Comparison of ENCODE assay signal across 12 cellular contexts in the genomic region with DNA sequence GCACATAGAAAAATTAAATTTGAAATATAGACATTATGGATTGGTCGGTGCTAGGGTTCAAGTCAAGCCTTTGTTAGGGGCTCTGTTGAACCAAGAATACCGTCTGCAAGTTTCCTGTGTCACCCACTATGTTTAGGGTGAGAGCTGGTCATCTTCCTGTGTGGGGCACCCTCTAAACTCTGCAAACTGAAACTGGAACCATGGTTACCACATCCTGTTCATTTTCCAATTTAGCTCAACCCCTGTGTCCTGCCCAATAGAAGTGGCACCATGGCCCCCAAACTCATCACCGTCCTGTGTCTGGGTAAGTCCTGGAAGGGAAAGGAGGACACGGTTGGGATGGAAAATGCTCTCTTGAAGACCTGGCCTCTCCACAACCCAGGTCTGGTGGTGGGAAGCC. TPM values are rescaled to one million over a fixed set of nuclear protein-coding genes. Genes with fewer than 3 reads are reported as not detected.
A peak's percentile ranks its signal among the peaks of the same experiment; 100 is the strongest.
DNase-seq lines count a peak whose midpoint lies in the region; ATAC-seq and TF ChIP-seq lines count a peak whose summit lies in the region.
"Had no signal": no experiment of that assay in that cellular context is flagged by ENCODE, and none has a peak within 500 bp of the region (broad histone marks: within the 10 kb centered on the region; RNA-seq: fewer than 3 reads in every experiment).

No MANE protein-coding gene starts in this region.

- peaks cover 0 to 55% (median 0%) of the 10 kb centered on the region in 7 donors for H3K4me1 Mint-ChIP-seq in naive thymus-derived CD4-positive, alpha-beta T cell

- H3K27ac ChIP-seq in naive thymus-derived CD4-positive, alpha-beta T cell (ENCODE audit: low read depth, low read length): no peak overlapping the region
- H3K27ac ChIP-seq in sigmoid colon: no peak overlapping the region
- H3K27ac ChIP-seq: 22Rv1, gastroesophageal sphincter, upper lobe of left lung had no signal

- peak overlapping the region; percentile 81 for H3K4me3 ChIP-seq in Loucy (ENCODE audit: low read length, poor library complexity, severe bottlenecking)
- no peak overlapping the region for H3K4me3 ChIP-seq in naive thymus-derived CD4-positive, alpha-beta T cell (ENCODE audit: low read length)
- no peak overlapping the region for H3K4me3 ChIP-seq in sigmoid colon
- H3K4me3 ChIP-seq: gastroesophageal sphincter, upper lobe of left lung had no signal

- ATAC-seq in GM21381 (IDR thresholded peaks at IDR 0.05; ENCODE audit: unreplicated experiment) (peak; percentile 83), GM21717 (IDR thresholded peaks at IDR 0.05; ENCODE audit: unreplicated experiment) (no peak)
- peak; percentile 79 for ATAC-seq in naive thymus-derived CD4-positive, alpha-beta T cell
- ATAC-seq: gastroesophageal sphincter had no signal

- POLR2A ChIA-PET in naive thymus-derived CD4-positive, alpha-beta T cell (lab: Charles Lee): interaction anchor here (0.6 kb wide), 1 partner anchor 81 kb away, joined by 4 read pairs; no protein-coding TSS in a partner anchor

- peaks cover 0 to 7% (median 0%) of the 10 kb centered on the region in 5 donors for H3K36me3 Mint-ChIP-seq in naive thymus-derived CD4-positive, alpha-beta T cell

- no peaks in the 10 kb centered on the region for H3K9me2 ChIP-seq in Loucy (replicated peaks; ENCODE audit: low read depth, low read length)

- peak overlapping the region in 1 of 9 donors; percentile 76 for H3K27ac Mint-ChIP-seq in naive thymus-derived CD4-positive, alpha-beta T cell

- peaks cover 49% of the 10 kb centered on the region for H3K79me2 ChIP-seq in Loucy (ENCODE audit: insufficient read depth, low read length)

- peak overlapping the region; percentile 94 for H3K4me2 ChIP-seq in Loucy (ENCODE audit: low read depth, low read length, poor library complexity, severe bottlenecking)

- H3K4me1 ChIP-seq in Loucy (ENCODE audit: insufficient read depth, low read length, poor library complexity, severe bottlenecking): peaks cover 77% of the 10 kb centered on the region
- H3K4me1 ChIP-seq in naive thymus-derived CD4-positive, alpha-beta T cell (ENCODE audit: control insufficient read depth in 2 of 2, insufficient read depth in 2 of 2, low read length in 2 of 2): peaks cover 0 to 17% of the 10 kb centered on the region in 2 donors
- H3K4me1 ChIP-seq in sigmoid colon: no peaks in the 10 kb centered on the region
- H3K4me1 ChIP-seq: gastroesophageal sphincter, upper lobe of left lung had no signal

- no peaks in the 10 kb centered on the region for H3F3A ChIP-seq in Loucy (ENCODE audit: low read depth)

- H3K27me3 ChIP-seq in Loucy (ENCODE audit: insufficient read depth, low read length, poor library complexity, severe bottlenecking) (no peaks in the 10 kb centered on the region), sigmoid colon (peaks cover 0 to 26% (median 0%) of the 10 kb centered on the region in 3 donors)
- no peaks in the 10 kb centered on the region for H3K27me3 ChIP-seq in naive thymus-derived CD4-positive, alpha-beta T cell (ENCODE audit: control insufficient read depth in 2 of 2, insufficient read depth in 2 of 2, low read length in 2 of 2)
- H3K27me3 ChIP-seq: upper lobe of left lung had no signal

- no peak for TF ChIP-seq POLR2A in sigmoid colon (IDR thresholded peaks at IDR 0.05)

- no peak for TF ChIP-seq CTCF in Loucy (conservative IDR thresholded peaks at IDR 0.05; ENCODE audit: low read length)
- TF ChIP-seq CTCF in sigmoid colon (IDR thresholded peaks at IDR 0.05): no peak

- TF ChIP-seq EP300 in sigmoid colon (IDR thresholded peaks at IDR 0.05): no peak

- no peaks in the 10 kb centered on the region for H4K20me1 ChIP-seq in Loucy (ENCODE audit: insufficient read depth, low read length, poor library complexity, severe bottlenecking)

- H3K27me3 Mint-ChIP-seq in naive thymus-derived CD4-positive, alpha-beta T cell: peaks cover 20 to 65% (median 47%) of the 10 kb centered on the region in 5 donors

- no peak overlapping the region; the same call in 1 of the 2 replicates for H2AFZ ChIP-seq in Loucy (ENCODE audit: low read length)

- H3K36me3 ChIP-seq in Loucy (ENCODE audit: insufficient read depth, low read length): peaks cover 9% of the 10 kb centered on the region; the same call in 1 of the 2 replicates
- no peaks in the 10 kb centered on the region for H3K36me3 ChIP-seq in naive thymus-derived CD4-positive, alpha-beta T cell (ENCODE audit: control insufficient read depth in 2 of 3, insufficient read depth in 3 of 3, low read length in 3 of 3)
- H3K36me3 ChIP-seq in sigmoid colon: no peaks in the 10 kb centered on the region
- H3K36me3 ChIP-seq: gastroesophageal sphincter, upper lobe of left lung had no signal

- peak overlapping the region in 2 of 10 donors; percentile 57 to 68 for H3K4me3 Mint-ChIP-seq in naive thymus-derived CD4-positive, alpha-beta T cell

- H3K9me3 ChIP-seq in Loucy (ENCODE audit: insufficient read depth, low read depth, low read length) (no peaks in the 10 kb centered on the region), sigmoid colon (no peaks in the 10 kb centered on the region)
- H3K9me3 ChIP-seq in naive thymus-derived CD4-positive, alpha-beta T cell (ENCODE audit: control insufficient read depth in 2 of 3, low read length in 3 of 3): no peaks in the 10 kb centered on the region
- H3K9me3 ChIP-seq: gastroesophageal sphincter, upper lobe of left lung had no signal

- peak overlapping the region; percentile 88 for H3K9ac ChIP-seq in Loucy (ENCODE audit: low read depth, low read length, poor library complexity, severe bottlenecking)

- CTCF ChIA-PET in naive thymus-derived CD4-positive, alpha-beta T cell (lab: Charles Lee): no interaction called here

- intact Hi-C loops in naive thymus-derived CD4-positive, alpha-beta T cell (cut with micrococcal nuclease): loop anchor here in 1 of 2 donors (1.0 kb wide), 1 partner anchor 11 kb away; no protein-coding TSS in a partner anchor
- intact Hi-C loops in sigmoid colon (cut with DNase I): no loop called here

- H3K9me3 Mint-ChIP-seq in naive thymus-derived CD4-positive, alpha-beta T cell: peaks cover 0 to 7% (median 0%) of the 10 kb centered on the region in 11 donors

- 58 to 81% methylated on average over 4 of the region's 4 CpGs for WGBS in sigmoid colon, 2 donors

- DNase-seq in NK-92 treated with Interleukin-12 subunit alpha and Interleukin-12 subunit beta, amount 100 ng/mL, for 24 hours (lab: John Stamatoyannopoulos, UW): peak; percentile 53
- DNase-seq in NK-92 (lab: John Stamatoyannopoulos, UW; ENCODE audit: unreplicated experiment) (no peak), sigmoid colon (no peak), NCI-H510A (lab: John Stamatoyannopoulos, UW) (no peak)
- DNase-seq in naive thymus-derived CD4-positive, alpha-beta T cell: no peak
- DNase-seq: NCI-H1436, upper lobe of left lung had no signal

RNA-seq across cellular contexts. Expression of gene LAIR2, which starts 29.9 kb away (rescaled TPM):
- 10 to 100 TPM in 1 of 5 experiments, 1 to 10 TPM in 2, under 1 TPM in 1, not detected in 1; 0.85 to 12.8 (median 2.2) TPM for total RNA-seq in naive thymus-derived CD4-positive, alpha-beta T cell
- polyA plus RNA-seq in naive thymus-derived CD4-positive, alpha-beta T cell: 1 to 10 TPM; 2.5 to 5.5 TPM
- not detected for total RNA-seq in sigmoid colon
- 1 to 10 TPM in 1 of 3 donors, not detected in 2; 1.9 TPM for polyA plus RNA-seq in sigmoid colon
- total RNA-seq: gastroesophageal sphincter, upper lobe of left lung had no signal

RNA-seq across cellular contexts. Expression of gene LILRA2, which starts 41.1 kb away (rescaled TPM):
- total RNA-seq in naive thymus-derived CD4-positive, alpha-beta T cell: 10 to 100 TPM in 1 of 5 experiments, 1 to 10 TPM in 1, under 1 TPM in 3; 0.24 to 50.3 (median 0.87) TPM
- polyA plus RNA-seq in naive thymus-derived CD4-positive, alpha-beta T cell: under 1 TPM; 0.18 to 0.38 TPM
- total RNA-seq in sigmoid colon: 1 to 10 TPM in 3 of 4 donors, not detected in 1; 3.1 to 3.4 (median 3.2) TPM
- polyA plus RNA-seq in sigmoid colon: 1 to 10 TPM in 2 of 3 donors, under 1 TPM in 1; 0.66 to 3.2 (median 2.4) TPM

RNA-seq across cellular contexts. Expression of gene CDC42EP5, which starts 59.4 kb away (rescaled TPM):
- total RNA-seq in naive thymus-derived CD4-positive, alpha-beta T cell: not detected
- not detected for polyA plus RNA-seq in naive thymus-derived CD4-positive, alpha-beta T cell
- 10 to 100 TPM; 12.1 to 16.6 (median 13.1) TPM for total RNA-seq in sigmoid colon
- polyA plus RNA-seq in sigmoid colon: 100 to 1,000 TPM; 171 to 529 (median 348) TPM

Comparison
In these comparisons a context has a peak if more than half of its experiments do, and no peak if none do; other contexts are left out.
1. RNA of gene CDC42EP5, which starts 59.4 kb away (total RNA-seq): 12.1 to 16.6 TPM in sigmoid colon; not detected in naive thymus-derived CD4-positive, alpha-beta T cell; every median in the first group is over 10 times any median in the second.